ENCODE assay signal across 1 cellular context in genomic region chr1:109151591-109151990, GRCh38.
TF ChIP-seq lines count a peak whose summit lies in the region.

No MANE protein-coding gene starts in this region.

TF ChIP-seq in endothelial cell of umbilical vein, 7 proteins besides CTCF, POLR2A, EP300 and RAD21:
- TF ChIP-seq EZH2 (IDR thresholded peaks at IDR 0.05; ENCODE audit: borderline replicate concordance, low read depth, low read length, severe bottlenecking) (no peak), MYC (IDR thresholded peaks at IDR 0.05; ENCODE audit: low read depth, low read length) (no peak), MAX (IDR thresholded peaks at IDR 0.05; ENCODE audit: insufficient read depth, insufficient read length) (no peak), GATA2 (IDR thresholded peaks at IDR 0.05; ENCODE audit: insufficient read depth, insufficient read length, low read depth, low read length) (no peak), POLR2AphosphoS5 (IDR thresholded peaks at IDR 0.05; ENCODE audit: insufficient read depth, low read depth, low read length) (no peak), JUN (IDR thresholded peaks at IDR 0.05; ENCODE audit: borderline replicate concordance, insufficient read depth, insufficient read length, low read depth) (no peak), FOS (IDR thresholded peaks at IDR 0.05; ENCODE audit: borderline replicate concordance, insufficient read depth, low read length) (no peak)
